1 cellular context compared by ENCODE assay signal in genomic region chr9:136331556-136332481, GRCh38.
TF ChIP-seq lines count a peak whose summit lies in the region.

No MANE protein-coding gene starts in this region.

TF ChIP-seq in HepG2, 621 proteins besides CTCF, POLR2A, EP300 and RAD21 (continued from another document and continues in another):
- TF ChIP-seq NFAT5 (CRISPR knock-in tag; IDR thresholded peaks at IDR 0.05) (no peak), CEBPG (CRISPR knock-in tag; IDR thresholded peaks at IDR 0.05) (no peak), ZNF362 (CRISPR knock-in tag; IDR thresholded peaks at IDR 0.05; ENCODE audit: borderline replicate concordance) (no peak), ZSCAN12 (CRISPR knock-in tag; IDR thresholded peaks at IDR 0.05) (no peak), DRAP1 (CRISPR knock-in tag; IDR thresholded peaks at IDR 0.05) (no peak), HNRNPUL1 (IDR thresholded peaks at IDR 0.05; ENCODE audit: low read depth, low read length) (no peak), HNRNPLL (IDR thresholded peaks at IDR 0.05; ENCODE audit: low read depth, low read length, poor library complexity, severe bottlenecking) (no peak), GATA4 (IDR thresholded peaks at IDR 0.05; ENCODE audit: borderline replicate concordance, low read depth) (no peak), RFX5 (IDR thresholded peaks at IDR 0.05; ENCODE audit: low read depth, low read length) (no peak), ZNF788 (CRISPR knock-in tag; IDR thresholded peaks at IDR 0.05; ENCODE audit: borderline replicate concordance) (peak; percentile 26; the same call in 1 of the 2 replicates), PHF8 (CRISPR knock-in tag; IDR thresholded peaks at IDR 0.05) (no peak), THRA (CRISPR knock-in tag; IDR thresholded peaks at IDR 0.05; ENCODE audit: borderline replicate concordance) (no peak), ZNF382 (CRISPR knock-in tag; IDR thresholded peaks at IDR 0.05; ENCODE audit: borderline replicate concordance) (no peak), NR1H2 (CRISPR knock-in tag; IDR thresholded peaks at IDR 0.05; ENCODE audit: borderline replicate concordance, low read depth) (no peak), ZNF597 (CRISPR knock-in tag; IDR thresholded peaks at IDR 0.05) (no peak), NONO (IDR thresholded peaks at IDR 0.05) (no peak), NONO (CRISPR knock-in tag; conservative IDR thresholded peaks at IDR 0.05) (no peak), ZNF331 (CRISPR knock-in tag; IDR thresholded peaks at IDR 0.05) (no peak), HINFP (CRISPR knock-in tag; IDR thresholded peaks at IDR 0.05; ENCODE audit: low read depth) (no peak), XBP1 (CRISPR knock-in tag; IDR thresholded peaks at IDR 0.05) (no peak), ZNF205 (CRISPR knock-in tag; IDR thresholded peaks at IDR 0.05) (no peak), ATRX (CRISPR knock-in tag; IDR thresholded peaks at IDR 0.05; ENCODE audit: borderline replicate concordance) (no peak), GATAD1 (CRISPR knock-in tag; IDR thresholded peaks at IDR 0.05) (no peak), ZNF639 (CRISPR knock-in tag; conservative IDR thresholded peaks at IDR 0.05) (no peak), ERF (CRISPR knock-in tag; IDR thresholded peaks at IDR 0.05) (no peak), ZNF30 (CRISPR knock-in tag; IDR thresholded peaks at IDR 0.05) (no peak), E2F1 (CRISPR knock-in tag; IDR thresholded peaks at IDR 0.05) (no peak), CCDC6 (CRISPR knock-in tag; IDR thresholded peaks at IDR 0.05) (no peak), ZNF180 (CRISPR knock-in tag; IDR thresholded peaks at IDR 0.05; ENCODE audit: borderline replicate concordance, low read depth) (no peak), JUND (CRISPR knock-in tag; IDR thresholded peaks at IDR 0.05) (no peak), ELF4 (CRISPR knock-in tag; IDR thresholded peaks at IDR 0.05; ENCODE audit: borderline replicate concordance) (no peak), ZBTB46 (CRISPR knock-in tag; IDR thresholded peaks at IDR 0.05; ENCODE audit: borderline replicate concordance) (no peak), ZNF263 (CRISPR knock-in tag; IDR thresholded peaks at IDR 0.05) (peak; percentile 99), ZNF512B (CRISPR knock-in tag; IDR thresholded peaks at IDR 0.05; ENCODE audit: borderline replicate concordance) (no peak), TBX3 (IDR thresholded peaks at IDR 0.05; ENCODE audit: borderline replicate concordance) (no peak), RARA (CRISPR knock-in tag; IDR thresholded peaks at IDR 0.05) (no peak), HIC2 (CRISPR knock-in tag; IDR thresholded peaks at IDR 0.05; ENCODE audit: low read depth) (no peak), RXRB (CRISPR knock-in tag; IDR thresholded peaks at IDR 0.05; ENCODE audit: borderline replicate concordance) (no peak), ATF1 (CRISPR knock-in tag; IDR thresholded peaks at IDR 0.05) (no peak), ZNF446 (CRISPR knock-in tag; IDR thresholded peaks at IDR 0.05) (no peak; the same call in 1 of the 2 replicates), MXD1 (CRISPR knock-in tag; IDR thresholded peaks at IDR 0.05) (no peak), SIN3A (IDR thresholded peaks at IDR 0.05; ENCODE audit: borderline replicate concordance, low read depth, low read length) (no peak)
